In genomic region chr12:108782971-108783370, GRCh38 we compare ENCODE assay signal across 20 cellular contexts.
"Had no signal": no experiment of that assay in that cellular context is flagged by ENCODE, and none has a peak within 500 bp of the region (broad histone marks: within the 10 kb centered on the region; RNA-seq: fewer than 3 reads in every experiment).

No MANE protein-coding gene starts in this region.

- H3K27me3 ChIP-seq: colonic mucosa, esophagus muscularis mucosa, neural progenitor cell, pancreas, thyroid gland, uterus had no signal

- DNase-seq: activated CD4-positive, alpha-beta memory T cell treated with anti-CD3 and anti-CD28 coated beads, Interleukin-2, amount 10 ng/mL, durations not matched to agents 7 days and 5 days; activated CD4-positive, alpha-beta T cell treated with anti-CD3 and anti-CD28 coated beads for 36 hours; activated naive CD4-positive, alpha-beta T cell treated with anti-CD3 and anti-CD28 coated beads, Interleukin-2, amount 10 ng/mL, durations not matched to agents 7 days and 5 days; activated T-cell treated with anti-CD3 and anti-CD28 coated beads, Interleukin-2, amount 50 U/mL, for 24 hours; central memory CD4-positive, alpha-beta T cell; colonic mucosa; glutamatergic neuron; immature natural killer cell; midbrain; pancreas; stimulated activated CD4-positive, alpha-beta T cell treated with anti-CD3 and anti-CD28 coated beads, Interleukin-2, amount 100 ng/mL, for 48 hours; stimulated activated naive B cell treated with anti-CD40 and anti-IgM and Interleukin-4, amounts not matched to agents 10 μg/mL and 1 μg/mL and 100 μg/mL, for 72 hours; T-helper 1 cell; T1000; thyroid gland; uterus; WERI-Rb-1 had no signal

- H3K9me3 ChIP-seq: colonic mucosa, esophagus muscularis mucosa, pancreas, thyroid gland, uterus had no signal

- H3K27me3 Mint-ChIP-seq: activated CD4-positive, alpha-beta memory T cell treated with anti-CD3 and anti-CD28 coated beads, Interleukin-2, amount 10 ng/mL, durations not matched to agents 7 days and 5 days; activated CD4-positive, alpha-beta T cell treated with anti-CD3 and anti-CD28 coated beads for 36 hours; activated T-cell treated with anti-CD3 and anti-CD28 coated beads, Interleukin-2, amount 50 U/mL, for 24 hours; stimulated activated naive B cell treated with anti-CD40 and anti-IgM and Interleukin-4, amounts not matched to agents 10 μg/mL and 1 μg/mL and 100 μg/mL, for 72 hours had no signal

- H3K27ac Mint-ChIP-seq: activated CD4-positive, alpha-beta T cell treated with anti-CD3 and anti-CD28 coated beads for 36 hours; activated naive CD4-positive, alpha-beta T cell treated with anti-CD3 and anti-CD28 coated beads, Interleukin-2, amount 10 ng/mL, durations not matched to agents 7 days and 5 days; activated T-cell treated with anti-CD3 and anti-CD28 coated beads, Interleukin-2, amount 50 U/mL, for 24 hours; neural progenitor cell; stimulated activated naive B cell treated with anti-CD40 and anti-IgM and Interleukin-4, amounts not matched to agents 10 μg/mL and 1 μg/mL and 100 μg/mL, for 72 hours had no signal

- H3K36me3 ChIP-seq: colonic mucosa, neural progenitor cell, uterus had no signal

- H3K27ac ChIP-seq: colonic mucosa, neural progenitor cell, pancreas, uterus, WERI-Rb-1 had no signal

- H3K9me3 Mint-ChIP-seq: activated CD4-positive, alpha-beta memory T cell treated with anti-CD3 and anti-CD28 coated beads, Interleukin-2, amount 10 ng/mL, durations not matched to agents 7 days and 5 days; activated naive CD4-positive, alpha-beta T cell treated with anti-CD3 and anti-CD28 coated beads, Interleukin-2, amount 10 ng/mL, durations not matched to agents 7 days and 5 days; activated T-cell treated with anti-CD3 and anti-CD28 coated beads, Interleukin-2, amount 50 U/mL, for 24 hours; immature natural killer cell; neural progenitor cell; stimulated activated naive B cell treated with anti-CD40 and anti-IgM and Interleukin-4, amounts not matched to agents 10 μg/mL and 1 μg/mL and 100 μg/mL, for 72 hours had no signal

- H3K4me1 Mint-ChIP-seq: activated CD4-positive, alpha-beta memory T cell treated with anti-CD3 and anti-CD28 coated beads, Interleukin-2, amount 10 ng/mL, durations not matched to agents 7 days and 5 days; activated naive CD4-positive, alpha-beta T cell treated with anti-CD3 and anti-CD28 coated beads, Interleukin-2, amount 10 ng/mL, durations not matched to agents 7 days and 5 days; immature natural killer cell had no signal

- H3K4me3 ChIP-seq: colonic mucosa, esophagus muscularis mucosa, lung, neural progenitor cell, pancreas, thyroid gland, uterus had no signal

- H3K4me3 Mint-ChIP-seq: activated CD4-positive, alpha-beta memory T cell treated with anti-CD3 and anti-CD28 coated beads, Interleukin-2, amount 10 ng/mL, durations not matched to agents 7 days and 5 days; activated CD4-positive, alpha-beta T cell treated with anti-CD3 and anti-CD28 coated beads for 36 hours; activated naive CD4-positive, alpha-beta T cell treated with anti-CD3 and anti-CD28 coated beads, Interleukin-2, amount 10 ng/mL, durations not matched to agents 7 days and 5 days; activated T-cell treated with anti-CD3 and anti-CD28 coated beads, Interleukin-2, amount 50 U/mL, for 24 hours; immature natural killer cell; neural progenitor cell; stimulated activated naive B cell treated with anti-CD40 and anti-IgM and Interleukin-4, amounts not matched to agents 10 μg/mL and 1 μg/mL and 100 μg/mL, for 72 hours had no signal

- H3K4me1 ChIP-seq: colonic mucosa, pancreas, uterus had no signal

- ATAC-seq: activated CD4-positive, alpha-beta T cell treated with anti-CD3 and anti-CD28 coated beads for 36 hours; pancreas; stimulated activated naive B cell treated with anti-CD40 and anti-IgM and Interleukin-4, amounts not matched to agents 10 μg/mL and 1 μg/mL and 100 μg/mL, for 72 hours had no signal
